17 cellular contexts compared by ENCODE assay signal in the genomic region with DNA sequence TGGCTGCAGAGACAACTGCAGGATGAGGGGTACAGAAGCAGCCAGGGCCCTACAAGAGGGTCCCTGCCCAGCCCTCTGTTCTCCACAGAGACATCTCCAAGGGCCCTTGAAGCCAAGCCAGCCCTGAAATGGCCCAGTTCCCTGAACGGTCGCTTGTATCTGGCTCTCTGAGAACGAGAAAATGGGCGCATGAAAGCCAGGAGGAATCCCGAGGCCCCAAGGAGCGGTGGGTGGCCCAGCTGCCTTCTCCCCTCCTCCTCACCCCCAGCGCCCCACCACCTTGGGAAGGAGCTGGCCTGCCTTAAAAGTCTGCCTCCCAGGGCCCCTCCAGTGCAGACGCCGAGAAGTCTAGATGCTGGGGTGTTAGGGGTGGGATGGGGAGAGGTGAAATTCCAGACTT. TPM values are rescaled to one million over a fixed set of nuclear protein-coding genes. Genes with fewer than 3 reads are reported as not detected.
DNase-seq lines count a peak whose midpoint lies in the region; ATAC-seq, FAIRE-seq and TF ChIP-seq lines count a peak whose summit lies in the region.
"Had no signal": no experiment of that assay in that cellular context is flagged by ENCODE, and none has a peak within 500 bp of the region (broad histone marks: within the 10 kb centered on the region; RNA-seq: fewer than 3 reads in every experiment).

No MANE protein-coding gene starts in this region.

- H2BK15ac ChIP-seq in H1 (ENCODE audit: low read length): no peak overlapping the region

- CTCF ChIA-PET in H1 (lab: Charles Lee; ENCODE audit: partially characterized antibody): interaction anchor here (0.7 to 9.6 kb wide), 11 partner anchors 9 to 299 kb away, joined by 3 to 94 read pairs (median 4); no protein-coding TSS in a partner anchor

- H3K4me2 ChIP-seq in H1 (ENCODE audit: insufficient read depth in 1 of 2, low read depth in 2 of 2, low read length in 2 of 2): peak overlapping the region; percentile 1 to 57; a peak in 3 of 4 replicates

- no peak overlapping the region for H2BK12ac ChIP-seq in H1 (ENCODE audit: low read depth, low read length)

- WGBS in H1 (ENCODE audit: extremely low coverage in 1 of 2, insufficient coverage in 1 of 2, insufficient read length in 1 of 2, insufficient replicate concordance in 2 of 2, low coverage in 1 of 2, low lambda C conversion rate in 2 of 2, missing lambda C conversion rate in 1 of 2), 2 experiments: 58% methylated on average over 3 of the region's 9 CpGs; no CpG with 5 or more reads in 1 of the 2 experiments
- WGBS in heart left ventricle, 4 donors: 79 to 83% (median 79%) methylated on average over 9 of the region's 9 CpGs
- 67 to 76% (median 76%) methylated on average over 9 of the region's 9 CpGs for WGBS in ovary, 3 donors

- H2BK120ac ChIP-seq in H1 (replicated peaks; ENCODE audit: low read depth, low read length): no peak overlapping the region

- no peak overlapping the region for H4K91ac ChIP-seq in H1 (replicated peaks; ENCODE audit: insufficient read length, low read length)

- FAIRE-seq in H1 (lab: Jason Lieb, UNC): no peak
- FAIRE-seq: A204.1, HepG2 had no signal

- H3K27me3 ChIP-seq in H1 (replicated peaks in 1 of 4; ENCODE audit: control insufficient read depth in 3 of 4, extremely low read depth in 1 of 4, insufficient read depth in 3 of 4, low read length in 3 of 4): no peaks in the 10 kb centered on the region
- H3K27me3 ChIP-seq in vagina: no peaks in the 10 kb centered on the region
- H3K27me3 ChIP-seq in heart left ventricle: peaks cover 0 to 22% (median 0%) of the 10 kb centered on the region in 9 donors
- no peaks in the 10 kb centered on the region for H3K27me3 ChIP-seq in ovary

- H3K23me2 ChIP-seq in H1 (ENCODE audit: low read depth, low read length): no peaks in the 10 kb centered on the region

- TF ChIP-seq CTCF in H1 (IDR thresholded peaks at IDR 0.05; ENCODE audit: control extremely low read depth in 1 of 3, insufficient read depth in 1 of 3, low read depth in 1 of 3, low read length in 3 of 3): no peak
- TF ChIP-seq CTCF in nephron (IDR thresholded peaks at IDR 0.05; ENCODE audit: unreplicated experiment in 3 of 3): no peak
- TF ChIP-seq CTCF in vagina (IDR thresholded peaks at IDR 0.05): no peak
- TF ChIP-seq CTCF in heart left ventricle (IDR thresholded peaks at IDR 0.05): no peak
- TF ChIP-seq CTCF in ovary (IDR thresholded peaks at IDR 0.05): no peak

- no peak for DNase-seq in H1 (ENCODE audit: low read depth in 1 of 2, low spot score in 2 of 2)
- DNase-seq in vagina (ENCODE audit: extremely low spot score in 2 of 2): no peak
- no peak for DNase-seq in AG08396 (ENCODE audit: low spot score)
- DNase-seq in heart left ventricle: no peak
- no peak for DNase-seq in ovary
- DNase-seq: ACHN; AML-193; CD4-positive, alpha-beta memory T cell; DMS153; DMS79; GF-D8 had no signal

- H3K4me1 ChIP-seq in H1 (replicated peaks in 1 of 4; ENCODE audit: control insufficient read depth in 3 of 4, insufficient read depth in 4 of 4, low read length in 3 of 4) (peaks cover 0 to 29% (median 12%) of the 10 kb centered on the region in 4 experiments; a peak in 6 of 7 replicates), vagina (peaks cover 26% of the 10 kb centered on the region), heart left ventricle (no peaks in the 10 kb centered on the region), ovary (ENCODE audit: insufficient read depth) (no peaks in the 10 kb centered on the region)

- H3K36me3 ChIP-seq in H1 (ENCODE audit: control insufficient read depth in 2 of 4, insufficient read depth in 4 of 4, low read length in 3 of 4): no peaks in the 10 kb centered on the region
- H3K36me3 ChIP-seq in vagina: no peaks in the 10 kb centered on the region
- no peaks in the 10 kb centered on the region for H3K36me3 ChIP-seq in heart left ventricle
- no peaks in the 10 kb centered on the region for H3K36me3 ChIP-seq in ovary
- H3K36me3 ChIP-seq: HAP-1 had no signal

- no peak overlapping the region for H2BK5ac ChIP-seq in H1 (ENCODE audit: low read depth, low read length)

- no peak overlapping the region for H2AFZ ChIP-seq in H1 (ENCODE audit: low read length)

- H3K56ac ChIP-seq in H1 (replicated peaks; ENCODE audit: insufficient read length, low read depth, low read length): no peak overlapping the region

- POLR2A ChIA-PET in H1 (lab: Charles Lee; ENCODE audit: partially characterized antibody): interaction anchor here (0.9 kb wide), 1 partner anchor 9 kb away, joined by 3 read pairs; no protein-coding TSS in a partner anchor

- no peak overlapping the region for H3K14ac ChIP-seq in H1 (ENCODE audit: insufficient read length)

- H3K79me1 ChIP-seq in H1 (ENCODE audit: low read depth, low read length): no peaks in the 10 kb centered on the region

- no peak overlapping the region for H2BK20ac ChIP-seq in H1 (ENCODE audit: low read length)

- H3K4me3 ChIP-seq in H1 (ENCODE audit: extremely low read depth in 1 of 4, insufficient read depth in 2 of 4, low read depth in 3 of 4, low read length in 4 of 4): no peak overlapping the region
- no peak overlapping the region for H3K4me3 ChIP-seq in vagina
- no peak overlapping the region for H3K4me3 ChIP-seq in heart left ventricle
- H3K4me3 ChIP-seq in ovary: no peak overlapping the region
- H3K4me3 ChIP-seq: HAP-1 had no signal

- no peak for ATAC-seq in heart left ventricle
- ATAC-seq: HepG2 had no signal

- no peak overlapping the region for H3K9ac ChIP-seq in H1 (replicated peaks in 1 of 4; ENCODE audit: extremely low read depth in 1 of 4, low read depth in 3 of 4, low read length in 3 of 4)

- H3K4me1 Mint-ChIP-seq in nephron: peaks cover 15% of the 10 kb centered on the region
- H3K4me1 Mint-ChIP-seq: CD4-positive, alpha-beta memory T cell had no signal

- no peak overlapping the region for H4K5ac ChIP-seq in H1 (ENCODE audit: insufficient read length, low read depth, low read length)

- no peaks in the 10 kb centered on the region for H3K79me2 ChIP-seq in H1 (ENCODE audit: control insufficient read depth in 1 of 2, insufficient read depth in 2 of 2, low read length in 2 of 2)

- H4K8ac ChIP-seq in H1 (ENCODE audit: extremely low read depth, insufficient read depth, low read length): no peak overlapping the region

- no peak overlapping the region for H3K27ac ChIP-seq in H1 (ENCODE audit: low read depth, low read length)
- peak overlapping the region; percentile 31 for H3K27ac ChIP-seq in vagina
- no peak overlapping the region for H3K27ac ChIP-seq in heart left ventricle
- H3K27ac ChIP-seq in ovary: no peak overlapping the region
- H3K27ac ChIP-seq: C4-2B had no signal

- H4K20me1 ChIP-seq in H1 (replicated peaks in 1 of 2; ENCODE audit: control insufficient read depth in 1 of 2, insufficient read depth in 2 of 2, low read length in 2 of 2): no peaks in the 10 kb centered on the region

- intact Hi-C loops in vagina (cut with DNase I): no loop called here
- intact Hi-C loops in heart left ventricle (cut with DNase I): no loop called here
- intact Hi-C loops in ovary (cut with DNase I): no loop called here

- H2AK5ac ChIP-seq in H1 (ENCODE audit: low read depth, low read length): no peak overlapping the region

- peaks cover 11% of the 10 kb centered on the region for H3K9me3 Mint-ChIP-seq in nephron
- H3K9me3 Mint-ChIP-seq: CD4-positive, alpha-beta memory T cell had no signal

- H3K23ac ChIP-seq in H1 (ENCODE audit: insufficient read length): no peak overlapping the region

- TF ChIP-seq EP300 in H1 (IDR thresholded peaks at IDR 0.05; ENCODE audit: borderline replicate concordance in 1 of 2, low read depth in 2 of 2, low read length in 2 of 2) (no peak), ovary (IDR thresholded peaks at IDR 0.05) (no peak)

- H3K4me3 Mint-ChIP-seq in nephron: no peak overlapping the region
- H3K4me3 Mint-ChIP-seq: CD4-positive, alpha-beta memory T cell; IgD-negative memory B cell had no signal

- no peak overlapping the region for H3K18ac ChIP-seq in H1 (ENCODE audit: extremely low read depth, low read length)

- no peak for TF ChIP-seq POLR2A in H1 (IDR thresholded peaks at IDR 0.05; ENCODE audit: control extremely low read depth in 1 of 2, low read depth in 2 of 2, low read length in 2 of 2)
- no peak for TF ChIP-seq POLR2A in vagina (IDR thresholded peaks at IDR 0.05)
- no peak for TF ChIP-seq POLR2A in heart left ventricle (IDR thresholded peaks at IDR 0.05)
- no peak for TF ChIP-seq POLR2A in ovary (IDR thresholded peaks at IDR 0.05)

- no peak overlapping the region for H3K4ac ChIP-seq in H1 (replicated peaks; ENCODE audit: insufficient read length, low read depth, low read length)

- no peaks in the 10 kb centered on the region for H3K27me3 Mint-ChIP-seq in nephron (ENCODE audit: low read depth)

- H3K9me3 ChIP-seq in H1 (ENCODE audit: insufficient read depth in 2 of 2, low read depth in 1 of 2, low read length in 1 of 2): no peaks in the 10 kb centered on the region
- H3K9me3 ChIP-seq in vagina: no peaks in the 10 kb centered on the region
- no peaks in the 10 kb centered on the region for H3K9me3 ChIP-seq in heart left ventricle
- H3K9me3 ChIP-seq in ovary: no peaks in the 10 kb centered on the region
- H3K9me3 ChIP-seq: HAP-1 had no signal

- no peak for TF ChIP-seq RAD21 in H1 (IDR thresholded peaks at IDR 0.05 in 1 of 2, conservative IDR thresholded peaks at IDR 0.05 in 1 of 2; ENCODE audit: low read depth in 2 of 2, low read length in 2 of 2)

- no peaks in the 10 kb centered on the region for H3K36me3 Mint-ChIP-seq in nephron (ENCODE audit: low read depth)
- H3K36me3 Mint-ChIP-seq: CD4-positive, alpha-beta memory T cell; IgD-negative memory B cell had no signal

- peak overlapping the region in 2 of 3 experiments; percentile 73 to 85 for H3K27ac Mint-ChIP-seq in nephron
- H3K27ac Mint-ChIP-seq: IgD-negative memory B cell had no signal

TF ChIP-seq in H1, 55 proteins besides CTCF, POLR2A, EP300 and RAD21:
- TF ChIP-seq TCF12 (IDR thresholded peaks at IDR 0.05; ENCODE audit: low read depth, low read length) (no peak), SP4 (IDR thresholded peaks at IDR 0.05; ENCODE audit: low read length) (no peak)
TF ChIP-seq in H1: peak in this region for 0.

RNA-seq across cellular contexts. Expression of a gene that starts 5.7 kb away (rescaled TPM):
- total RNA-seq in H1 (2021; fragmentation: NEBNext Ultra II Directional; extraction: Animal tissue kit (Norgen Biotek cat#: 25700)): 15.4 and 15.6 TPM in 2 replicates
- polyA plus RNA-seq in H1 (2011; rRNA removed) (18.6 and 20.1 TPM in 2 replicates), heart left ventricle (under 1 TPM; 0.42 to 0.78 TPM), ovary (10 to 100 TPM in 1 of 2 donors, 1 to 10 TPM in 1; 4.7 to 28.7 TPM)
- 16.8 TPM for polyA plus RNA-seq in H1 (2011; cell fraction: cytosol; rRNA removed)
- 33.8 TPM for polyA plus RNA-seq in H1 (2011; cell fraction: nucleus; rRNA removed)
- polyA plus RNA-seq in H1 (2012, experiment 1 of 2): 13.5 to 18.5 TPM (median 15.8 TPM) in 4 replicates
- 6.4 TPM for polyA plus RNA-seq in H1 (2012, experiment 2 of 2)
- 8.5 TPM for polyA plus RNA-seq in H1 (2013, experiment 1 of 2)
- 9.2 TPM for polyA plus RNA-seq in H1 (2013, experiment 2 of 2)
- polyA minus RNA-seq in H1 (2011; rRNA and poly(A)+ RNA removed): 17.3 and 24.3 TPM in 2 replicates
- polyA minus RNA-seq in H1 (2011; cell fraction: cytosol; rRNA and poly(A)+ RNA removed): 10.8 TPM
- polyA minus RNA-seq in H1 (2011; cell fraction: nucleus; rRNA and poly(A)+ RNA removed): 9.4 TPM
- total RNA-seq in vagina (98.2 TPM), heart left ventricle (1 to 10 TPM in 7 of 9 donors, under 1 TPM in 2; 0.67 to 7.4 (median 1.9) TPM), ovary (10 to 100 TPM in 3 of 7 donors, 1 to 10 TPM in 4; 3.5 to 26.9 (median 10.0) TPM)
